ENCODE assay signal across 1 cellular context in genomic region chr2:240733803-240734495, GRCh38.
TF ChIP-seq lines count a peak whose summit lies in the region.

No MANE protein-coding gene starts in this region.

TF ChIP-seq in GM23338, 12 proteins besides CTCF, POLR2A, EP300 and RAD21 (continued from another document):
- no peak for TF ChIP-seq REST (IDR thresholded peaks at IDR 0.05; ENCODE audit: unreplicated experiment)
